13 cellular contexts compared by ENCODE assay signal in the genomic region with DNA sequence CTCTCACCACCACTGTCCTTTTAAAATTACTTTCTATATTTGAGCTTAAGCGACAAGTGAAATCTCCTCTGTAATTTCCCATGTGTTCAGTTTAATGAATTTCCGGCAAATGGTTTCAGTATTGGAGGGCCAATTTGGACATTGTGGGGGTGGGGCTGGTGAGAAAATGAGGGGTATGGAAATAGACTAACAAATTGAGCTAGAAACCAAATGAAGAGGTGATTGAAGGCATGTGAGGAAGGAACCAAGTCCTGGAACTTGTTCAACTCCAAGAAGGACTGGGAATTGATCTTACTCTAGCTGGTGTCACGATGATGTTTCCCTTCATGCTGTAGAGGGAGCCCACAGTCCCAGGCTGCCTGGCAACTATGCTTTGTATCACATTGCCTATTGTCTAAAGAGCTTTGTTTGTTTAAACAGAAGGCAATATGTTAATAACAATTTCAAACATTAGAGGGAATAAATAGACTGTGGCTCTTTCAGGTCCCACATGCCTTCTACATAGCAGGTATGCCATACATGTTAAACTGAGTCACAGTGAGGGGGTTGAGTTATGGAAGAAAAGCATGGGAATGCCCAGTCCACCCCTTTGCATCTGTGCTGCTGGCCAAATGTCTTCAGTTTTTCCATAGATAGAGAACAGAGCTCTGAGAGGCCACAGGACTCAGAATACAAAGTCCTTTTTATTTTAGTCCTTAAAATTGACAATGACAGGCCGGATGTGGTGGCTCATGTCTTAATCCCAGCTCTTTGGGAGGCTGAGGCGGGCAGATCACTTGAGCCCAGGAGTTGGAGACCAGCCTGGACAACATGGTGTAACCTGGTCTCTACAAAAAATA. TPM values are rescaled to one million over a fixed set of nuclear protein-coding genes. Genes with fewer than 3 reads are reported as not detected.
DNase-seq lines count a peak whose midpoint lies in the region; ATAC-seq and TF ChIP-seq lines count a peak whose summit lies in the region.
"Had no signal": no experiment of that assay in that cellular context is flagged by ENCODE, and none has a peak within 500 bp of the region (broad histone marks: within the 10 kb centered on the region; RNA-seq: fewer than 3 reads in every experiment).

No MANE protein-coding gene starts in this region.

- intact Hi-C loops in lower lobe of right lung (cut with DNase I), result no loop called here

- H3K4me3 ChIP-seq in AG10803 (ENCODE audit: low read length) (no peak overlapping the region), WERI-Rb-1 (ENCODE audit: low read depth, low read length) (no peak overlapping the region), lower lobe of right lung (no peak overlapping the region)
- H3K4me3 ChIP-seq: left lung had no signal

- H3K27ac ChIP-seq in WERI-Rb-1, result no peak overlapping the region
- no peak overlapping the region for H3K27ac ChIP-seq in lower lobe of right lung

- H3K9me3 ChIP-seq in WERI-Rb-1 (ENCODE audit: severe bottlenecking) (no peaks in the 10 kb centered on the region), lower lobe of right lung (no peaks in the 10 kb centered on the region)
- H3K9me3 ChIP-seq: left lung had no signal

- DNase-seq in AG10803 (ENCODE audit: low read depth) (no peak), WERI-Rb-1 (no peak), lower lobe of right lung (no peak), mesenteric fat pad (ENCODE audit: low spot score) (no peak)
- no peak for DNase-seq in stimulated activated naive CD4-positive, alpha-beta T cell (lab: John Stamatoyannopoulos, UW)
- DNase-seq: activated gamma-delta T cell; DMS 273 treated with DMSO at 0.1 percent for 48 hours; left lung; stimulated activated CD4-positive, alpha-beta T cell treated with anti-CD3 and anti-CD28 coated beads, Interleukin-2, amount 100 ng/mL, for 24 hours; trophoblast cell had no signal

- H3K36me3 ChIP-seq in WERI-Rb-1 (no peaks in the 10 kb centered on the region), lower lobe of right lung (no peaks in the 10 kb centered on the region)
- H3K36me3 ChIP-seq: left lung had no signal

- peaks cover 16% of the 10 kb centered on the region for H3K4me1 ChIP-seq in lower lobe of right lung

- no peaks in the 10 kb centered on the region for H3K27me3 ChIP-seq in WERI-Rb-1 (ENCODE audit: insufficient read depth, low read depth, severe bottlenecking)
- H3K27me3 ChIP-seq in lower lobe of right lung (ENCODE audit: low read depth), result no peaks in the 10 kb centered on the region
- H3K27me3 ChIP-seq: left lung had no signal

- ATAC-seq in GM19035 (IDR thresholded peaks at IDR 0.05; ENCODE audit: unreplicated experiment), result peak; percentile 51
- ATAC-seq in lower lobe of right lung, result no peak
- no peak for ATAC-seq in GM21576 (IDR thresholded peaks at IDR 0.05; ENCODE audit: unreplicated experiment)
- ATAC-seq in GM21367 (IDR thresholded peaks at IDR 0.05; ENCODE audit: unreplicated experiment), result no peak
- ATAC-seq: left lung had no signal

- TF ChIP-seq CTCF in AG10803 (conservative IDR thresholded peaks at IDR 0.05; ENCODE audit: low read length), result peak; percentile 12
- TF ChIP-seq CTCF in WERI-Rb-1 (IDR thresholded peaks at IDR 0.05; ENCODE audit: low read depth, low read length), result peak; percentile 32
- TF ChIP-seq CTCF in lower lobe of right lung (IDR thresholded peaks at IDR 0.05), result peak; percentile 10

RNA-seq across cellular contexts. Expression of a gene that starts 25.0 kb away (rescaled TPM):
- total RNA-seq in lower lobe of right lung (176 TPM), mesenteric fat pad (115 TPM)
